8 cellular contexts compared by ENCODE assay signal in genomic region chr2:19746611-19747309, GRCh38.
DNase-seq lines count a peak whose midpoint lies in the region; ATAC-seq, FAIRE-seq and TF ChIP-seq lines count a peak whose summit lies in the region.

No MANE protein-coding gene starts in this region.

- H4K20me1 ChIP-seq in DND-41 (ENCODE audit: insufficient read depth, low read length), result no peaks in the 10 kb centered on the region

- peak overlapping the region in 1 of 2 experiments; percentile 80 for H3K14ac ChIP-seq in mesenchymal stem cell (ENCODE audit: low read length in 2 of 2)

- peak overlapping the region; percentile 44 for H4K91ac ChIP-seq in mesenchymal stem cell (ENCODE audit: low read length)

- H3K27ac ChIP-seq in DND-41 (ENCODE audit: low read length), result no peak overlapping the region
- H3K27ac ChIP-seq in ascending aorta, result peak overlapping the region; percentile 76
- no peak overlapping the region for H3K27ac ChIP-seq in mesenchymal stem cell (ENCODE audit: low read length, poor library complexity, severe bottlenecking)

- DNase-seq in DND-41 (peak; percentile 17), HTR-8/SVneo (ENCODE audit: insufficient read length, low spot score) (peak; percentile 71), ascending aorta (ENCODE audit: low spot score in 2 of 2) (peak in 1 of 2 donors; percentile 67), mesenchymal stem cell (no peak), NCI-H2171 treated with DMSO at 0.1 percent for 48 hours (lab: John Stamatoyannopoulos, UW) (no peak), NCI-H1436 treated with DMSO at 0.1 percent for 48 hours (lab: John Stamatoyannopoulos, UW) (no peak)

- H2BK15ac ChIP-seq in mesenchymal stem cell (ENCODE audit: low read depth, poor library complexity, severe bottlenecking), result no peak overlapping the region

- H3K27me3 ChIP-seq in DND-41 (ENCODE audit: insufficient read depth, low read length, poor library complexity), result no peaks in the 10 kb centered on the region
- H3K27me3 ChIP-seq in ascending aorta, result no peaks in the 10 kb centered on the region
- peaks cover 0 to 15% of the 10 kb centered on the region in 2 experiments for H3K27me3 ChIP-seq in mesenchymal stem cell (ENCODE audit: control insufficient read depth in 1 of 2, insufficient read depth in 1 of 2, low read length in 2 of 2)

- no peak overlapping the region for H2BK5ac ChIP-seq in mesenchymal stem cell (ENCODE audit: low read depth, low read length, poor library complexity, severe bottlenecking)

- H2BK120ac ChIP-seq in mesenchymal stem cell (ENCODE audit: low read depth, low read length), result no peak overlapping the region

- H3K36me3 ChIP-seq in DND-41 (ENCODE audit: insufficient read depth, low read length) (no peaks in the 10 kb centered on the region), ascending aorta (no peaks in the 10 kb centered on the region), mesenchymal stem cell (ENCODE audit: control insufficient read depth in 1 of 2, insufficient read depth in 2 of 2, low read depth in 1 of 2, low read length in 2 of 2) (no peaks in the 10 kb centered on the region)

- TF ChIP-seq CTCF in DND-41 (IDR thresholded peaks at IDR 0.05; ENCODE audit: borderline replicate concordance, extremely low read depth, low read length, poor library complexity, severe bottlenecking), result peak; percentile 49
- TF ChIP-seq CTCF in ascending aorta (IDR thresholded peaks at IDR 0.05), result peak; percentile 15 to 47 (median 29)

- H2AFZ ChIP-seq in DND-41 (ENCODE audit: low read depth, low read length) (no peak overlapping the region), mesenchymal stem cell (ENCODE audit: low read depth, low read length) (no peak overlapping the region)

- H3K4me1 ChIP-seq in DND-41 (ENCODE audit: insufficient read depth, low read length) (no peaks in the 10 kb centered on the region), ascending aorta (peaks cover 15 to 34% of the 10 kb centered on the region in 2 donors), mesenchymal stem cell (ENCODE audit: control insufficient read depth, insufficient read depth, low read depth, low read length) (peaks cover 3% of the 10 kb centered on the region)

- no peaks in the 10 kb centered on the region for H3K79me1 ChIP-seq in mesenchymal stem cell (replicated peaks; ENCODE audit: low read length, poor library complexity, severe bottlenecking)

- H3K23ac ChIP-seq in mesenchymal stem cell (ENCODE audit: low read length in 2 of 2), result no peak overlapping the region

- 69% methylated on average over 13 of the region's 13 CpGs for WGBS in mesenchymal stem cell

- ATAC-seq in DND-41 (ENCODE audit: insufficient read depth, low read depth) (peak; percentile 48; the same call in 1 of the 3 replicates), GM21515 (IDR thresholded peaks at IDR 0.05; ENCODE audit: unreplicated experiment) (no peak), GM21576 (IDR thresholded peaks at IDR 0.05; ENCODE audit: unreplicated experiment) (no peak)

- H3K4me3 ChIP-seq in DND-41 (ENCODE audit: low read depth in 1 of 2, low read length in 2 of 2) (no peak overlapping the region), ascending aorta (no peak overlapping the region), mesenchymal stem cell (ENCODE audit: insufficient read depth in 1 of 2, low read depth in 1 of 2, low read length in 2 of 2) (no peak overlapping the region)

- H2BK12ac ChIP-seq in mesenchymal stem cell (ENCODE audit: low read length in 2 of 2), result peak overlapping the region; percentile 57 to 73

- H3K18ac ChIP-seq in mesenchymal stem cell (ENCODE audit: low read depth in 1 of 2, low read length in 2 of 2), result peak overlapping the region in 1 of 2 experiments; percentile 61

- H3K79me2 ChIP-seq in DND-41 (ENCODE audit: insufficient read depth, low read length), result no peaks in the 10 kb centered on the region

- no peak overlapping the region for H4K8ac ChIP-seq in mesenchymal stem cell (ENCODE audit: low read length)

- H3K9me3 ChIP-seq in DND-41 (ENCODE audit: insufficient read depth, low read length, severe bottlenecking) (no peaks in the 10 kb centered on the region), ascending aorta (no peaks in the 10 kb centered on the region), mesenchymal stem cell (ENCODE audit: control insufficient read depth, low read length) (no peaks in the 10 kb centered on the region)

- H3K4me2 ChIP-seq in DND-41 (ENCODE audit: insufficient read depth, low read length) (no peak overlapping the region), mesenchymal stem cell (ENCODE audit: low read length, poor library complexity, severe bottlenecking) (no peak overlapping the region)

- intact Hi-C loops in ascending aorta (cut with DNase I), result loop anchor here (5.0 kb wide), 1 partner anchor 389 kb away; the partner anchor contains the start of gene OSR1

- peak; percentile 23 for FAIRE-seq in HTR-8/SVneo (lab: Jason Lieb, UNC)

- no peak overlapping the region for H2AK5ac ChIP-seq in mesenchymal stem cell (ENCODE audit: low read length, severe bottlenecking)

- H3K4ac ChIP-seq in mesenchymal stem cell (ENCODE audit: low read depth in 1 of 2, low read length in 2 of 2), result peak overlapping the region in 1 of 2 experiments; percentile 51

- no peak overlapping the region for H3K9ac ChIP-seq in DND-41 (ENCODE audit: low read depth, low read length)
- no peak overlapping the region for H3K9ac ChIP-seq in mesenchymal stem cell (ENCODE audit: low read length)

Comparison
In these comparisons a context has a peak if more than half of its experiments do, and no peak if none do; other contexts are left out.
1. DNase-seq: peak in DND-41 (single experiment) and HTR-8/SVneo (single experiment); none in mesenchymal stem cell (single experiment), NCI-H2171 treated with DMSO at 0.1 percent for 48 hours (single experiment) and NCI-H1436 treated with DMSO at 0.1 percent for 48 hours (single experiment).
2. H3K27ac ChIP-seq: peak in ascending aorta (2 of 2); none in DND-41 (single experiment) and mesenchymal stem cell (single experiment).